8 cellular contexts compared by ENCODE assay signal in the genomic region with DNA sequence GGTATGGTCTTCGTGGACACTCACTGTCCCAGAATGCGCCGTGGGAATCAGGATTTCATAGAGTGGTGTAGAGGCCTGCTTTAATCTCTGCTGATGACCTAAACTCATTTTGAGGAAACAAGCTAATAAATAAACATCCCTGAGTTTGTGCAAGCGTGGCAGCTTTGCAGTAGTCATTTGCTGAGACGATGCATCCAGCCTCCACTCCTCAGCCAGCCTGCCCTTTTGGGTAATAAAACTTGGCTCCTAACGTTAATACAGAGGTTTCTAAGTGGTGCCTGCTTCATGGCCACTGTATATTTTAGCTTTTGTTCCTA. TPM values are rescaled to one million over a fixed set of nuclear protein-coding genes. Genes with fewer than 3 reads are reported as not detected.
A peak's percentile ranks its signal among the peaks of the same experiment; 100 is the strongest.
DNase-seq lines count a peak whose midpoint lies in the region; ATAC-seq, FAIRE-seq and TF ChIP-seq lines count a peak whose summit lies in the region.

No MANE protein-coding gene starts in this region.

- no TSS peak for BruUV-seq in PC-3 (replicated peaks; lab: Mats Ljungman, UMichigan)

- peak overlapping the region; percentile 71 for H3K9ac ChIP-seq in PC-3 (ENCODE audit: low read length)

- no peaks in the 10 kb centered on the region for H3K27me3 ChIP-seq in PC-3 (ENCODE audit: low read length)
- H3K27me3 ChIP-seq in esophagus squamous epithelium = no peaks in the 10 kb centered on the region

- no peak for FAIRE-seq in GM12891 (lab: Jason Lieb, UNC)

- DNase-seq in PC-3 (no peak), esophagus squamous epithelium (lab: John Stamatoyannopoulos, UW) (no peak), retinal pigment epithelial cell (ENCODE audit: low read depth) (no peak), midbrain (lab: John Stamatoyannopoulos, UW) (no peak), GM12891 (ENCODE audit: insufficient read length, low spot score) (no peak), NCI-H1105 treated with DMSO at 0.1 percent for 48 hours (lab: John Stamatoyannopoulos, UW) (no peak)

- H3K9me2 ChIP-seq in PC-3 (replicated peaks; ENCODE audit: low read length) = no peaks in the 10 kb centered on the region

- H3K4me1 ChIP-seq in PC-3 (ENCODE audit: insufficient read depth, low read length) = peaks cover 43% of the 10 kb centered on the region
- H3K4me1 ChIP-seq in esophagus squamous epithelium = peaks cover 0 to 55% (median 22%) of the 10 kb centered on the region in 3 donors

- TF ChIP-seq CTCF in GM12875 (IDR thresholded peaks at IDR 0.05; ENCODE audit: borderline replicate concordance, insufficient read depth, low read depth, low read length) = no peak
- TF ChIP-seq CTCF in PC-3 (conservative IDR thresholded peaks at IDR 0.05; ENCODE audit: low read depth, low read length) = no peak
- no peak for TF ChIP-seq CTCF in esophagus squamous epithelium (IDR thresholded peaks at IDR 0.05)
- TF ChIP-seq CTCF in retinal pigment epithelial cell (conservative IDR thresholded peaks at IDR 0.05; ENCODE audit: low read depth, low read length) = no peak

- CTCF ChIA-PET in PC-3 (lab: Charles Lee) = interaction anchor here (1.6 kb wide), 1 partner anchor 16 kb away, joined by 4 read pairs; no protein-coding TSS in a partner anchor

- H3F3A ChIP-seq in PC-3 (ENCODE audit: low read length, unreplicated experiment) = no peaks in the 10 kb centered on the region

- peaks cover 8% of the 10 kb centered on the region; the same call in 1 of the 2 replicates for H3K36me3 ChIP-seq in PC-3 (ENCODE audit: low read depth, low read length)
- H3K36me3 ChIP-seq in esophagus squamous epithelium = peaks cover 0 to 12% (median 0%) of the 10 kb centered on the region in 3 donors

- H3K4me3 ChIP-seq in GM12875 (ENCODE audit: low read depth, low read length) (peak overlapping the region; percentile 91), PC-3 (ENCODE audit: low read length) (peak overlapping the region; percentile 74), esophagus squamous epithelium (peak overlapping the region; percentile 67 to 81 (median 74)), retinal pigment epithelial cell (ENCODE audit: low read length) (peak overlapping the region; percentile 60)

- intact Hi-C loops in PC-3 (cut with micrococcal nuclease) (loop anchor here (2.0 kb wide), 1 partner anchor 242 kb away; the partner anchor contains the start of gene NOG), esophagus squamous epithelium (cut with DNase I) (no loop called here)

- WGBS in esophagus squamous epithelium, 2 donors = 52 to 65% methylated on average over 3 to 6 of the region's 6 CpGs

- no peaks in the 10 kb centered on the region for H3K9me3 ChIP-seq in PC-3 (ENCODE audit: low read length)
- no peaks in the 10 kb centered on the region for H3K9me3 ChIP-seq in esophagus squamous epithelium

- H3K27ac ChIP-seq in PC-3 (ENCODE audit: low read length) = no peak overlapping the region
- H3K27ac ChIP-seq in esophagus squamous epithelium = peak overlapping the region in 3 of 4 donors; percentile 90 to 93 (median 90)

- ATAC-seq in PC-3 (no peak), HG02885 (IDR thresholded peaks at IDR 0.05; ENCODE audit: poor library complexity, unreplicated experiment) (no peak)

- H4K20me1 ChIP-seq in PC-3 (ENCODE audit: low read length) = peaks cover 19% of the 10 kb centered on the region

- TF ChIP-seq POLR2A in esophagus squamous epithelium (IDR thresholded peaks at IDR 0.05) = no peak
- TF ChIP-seq POLR2A in GM12891 (IDR thresholded peaks at IDR 0.05; ENCODE audit: low read depth, low read length) = no peak

- peak overlapping the region; percentile 66 for H2AFZ ChIP-seq in PC-3 (ENCODE audit: low read length)

- peak overlapping the region; percentile 87 for H3K4me2 ChIP-seq in PC-3 (ENCODE audit: low read length)

- POLR2A ChIA-PET in PC-3 (lab: Charles Lee; ENCODE audit: unreplicated experiment) = interaction anchor here (0.9 kb wide), 1 partner anchor 50 kb away, joined by 3 read pairs; no protein-coding TSS in a partner anchor

- H3K79me2 ChIP-seq in PC-3 (ENCODE audit: low read length) = peaks cover 81% of the 10 kb centered on the region

TF ChIP-seq in GM12891, 5 proteins besides CTCF, POLR2A, EP300 and RAD21:
- TF ChIP-seq SPI1 (IDR thresholded peaks at IDR 0.05; ENCODE audit: low read depth, low read length) (no peak), PAX5 (IDR thresholded peaks at IDR 0.05; ENCODE audit: insufficient read depth, low read length, severe bottlenecking) (no peak), POLR2AphosphoS5 (IDR thresholded peaks at IDR 0.05; ENCODE audit: low read depth, low read length) (no peak), TAF1 (IDR thresholded peaks at IDR 0.05; ENCODE audit: low read depth, low read length) (no peak), POU2F2 (IDR thresholded peaks at IDR 0.05; ENCODE audit: low read depth, low read length) (no peak)
TF ChIP-seq in GM12891: peak in this region for 0.

RNA-seq across cellular contexts. Expression of gene DGKE, which starts 1.3 kb away (rescaled TPM):
- 8.4 and 12.4 TPM in 2 replicates for total RNA-seq in PC-3 (2014; rRNA removed)
- total RNA-seq in esophagus squamous epithelium = 10 to 100 TPM in 1 of 4 donors, 1 to 10 TPM in 3; 1.7 to 10.7 (median 7.9) TPM
- polyA plus RNA-seq in GM12891 (2012; ENCODE audit: low read depth, missing spikeins) = 4.0 TPM

RNA-seq across cellular contexts. Expression of gene C17orf67, which starts 1.5 kb away (rescaled TPM):
- total RNA-seq in PC-3 (2014; rRNA removed) (2.3 and 4.4 TPM in 2 replicates), esophagus squamous epithelium (1 to 10 TPM in 1 of 4 donors, under 1 TPM in 3; 0.27 to 1.7 (median 0.53) TPM)
- 0.54 TPM for polyA plus RNA-seq in GM12891 (2012; ENCODE audit: low read depth, missing spikeins)
